In genomic region chr17:77279448-77280303, GRCh38 we compare ENCODE assay signal across 9 cellular contexts.
DNase-seq lines count a peak whose midpoint lies in the region; ATAC-seq, FAIRE-seq and TF ChIP-seq lines count a peak whose summit lies in the region.
"Had no signal": no experiment of that assay in that cellular context is flagged by ENCODE, and none has a peak within 500 bp of the region (broad histone marks: within the 10 kb centered on the region; RNA-seq: fewer than 3 reads in every experiment).

No MANE protein-coding gene starts in this region.

- intact Hi-C loops in activated B cell treated with CpG ODN at 0.5 μM for 24 hours (cut with micrococcal nuclease): loop anchor here (2.0 to 5.0 kb wide), 3 partner anchors 93 to 161 kb away; no protein-coding TSS in a partner anchor

- no peak for DNase-seq in activated T-cell treated with anti-CD3 and anti-CD28 coated beads, Interleukin-2, amount 50 U/mL, for 24 hours
- no peak for DNase-seq in activated T-cell treated with anti-CD3 and anti-CD28 coated beads, Interleukin-2, amount 50 U/mL, for 4 hours
- DNase-seq in activated B cell treated with CpG ODN at 0.5 μM for 24 hours: no peak
- DNase-seq in stimulated activated naive B cell treated with anti-CD40 and anti-IgM and Interleukin-4, amounts not matched to agents 10 μg/mL and 1 μg/mL and 100 μg/mL, for 72 hours: no peak
- no peak for DNase-seq in NCI-H69 (lab: John Stamatoyannopoulos, UW)
- DNase-seq in NOMO-1 treated with DMSO at 0.1 percent for 48 hours (lab: John Stamatoyannopoulos, UW; ENCODE audit: unreplicated experiment): no peak
- no peak for DNase-seq in GM12892 (ENCODE audit: insufficient read length)
- DNase-seq: BE2C had no signal

- POLR2A ChIA-PET in activated B cell treated with CpG ODN at 0.5 μM for 24 hours (lab: Charles Lee): no interaction called here

- no peak for FAIRE-seq in GM12892 (lab: Jason Lieb, UNC)

- H3K27me3 ChIP-seq in iPS-15b (ENCODE audit: control insufficient read depth, insufficient read depth, low read length): peaks cover 18% of the 10 kb centered on the region
- H3K27me3 ChIP-seq: BE2C had no signal

- no peaks in the 10 kb centered on the region for H3K9me3 ChIP-seq in iPS-15b (ENCODE audit: control insufficient read depth, insufficient read depth, low read length)
- H3K9me3 ChIP-seq: BE2C had no signal

- no peaks in the 10 kb centered on the region for H3K9me3 Mint-ChIP-seq in activated T-cell treated with anti-CD3 and anti-CD28 coated beads, Interleukin-2, amount 50 U/mL, for 24 hours
- H3K9me3 Mint-ChIP-seq in activated T-cell treated with anti-CD3 and anti-CD28 coated beads, Interleukin-2, amount 50 U/mL, for 4 hours: no peaks in the 10 kb centered on the region
- no peaks in the 10 kb centered on the region for H3K9me3 Mint-ChIP-seq in activated B cell treated with CpG ODN at 0.5 μM for 24 hours
- H3K9me3 Mint-ChIP-seq in stimulated activated naive B cell treated with anti-CD40 and anti-IgM and Interleukin-4, amounts not matched to agents 10 μg/mL and 1 μg/mL and 100 μg/mL, for 72 hours: no peaks in the 10 kb centered on the region

- H3K4me1 ChIP-seq in iPS-15b (ENCODE audit: control insufficient read depth, insufficient read depth, low read length): peaks cover 8% of the 10 kb centered on the region

- H3K36me3 Mint-ChIP-seq in activated T-cell treated with anti-CD3 and anti-CD28 coated beads, Interleukin-2, amount 50 U/mL, for 24 hours (ENCODE audit: low read depth): no peaks in the 10 kb centered on the region
- no peaks in the 10 kb centered on the region for H3K36me3 Mint-ChIP-seq in activated T-cell treated with anti-CD3 and anti-CD28 coated beads, Interleukin-2, amount 50 U/mL, for 4 hours (ENCODE audit: insufficient read depth)
- peaks cover 3% of the 10 kb centered on the region for H3K36me3 Mint-ChIP-seq in activated B cell treated with CpG ODN at 0.5 μM for 24 hours (ENCODE audit: low read depth)
- peaks cover 8 to 15% of the 10 kb centered on the region in 2 donors for H3K36me3 Mint-ChIP-seq in stimulated activated naive B cell treated with anti-CD40 and anti-IgM and Interleukin-4, amounts not matched to agents 10 μg/mL and 1 μg/mL and 100 μg/mL, for 72 hours

- TF ChIP-seq POLR2A in GM12892 (IDR thresholded peaks at IDR 0.05; ENCODE audit: low read depth, low read length): no peak

- no peak overlapping the region for H3K9ac ChIP-seq in iPS-15b (ENCODE audit: low read depth, low read length)

- CTCF ChIA-PET in activated B cell treated with CpG ODN at 0.5 μM for 24 hours (lab: Charles Lee): interaction anchor here (0.9 to 1.9 kb wide), 4 partner anchors 43 to 215 kb away, joined by 4 to 7 read pairs (median 6); no protein-coding TSS in a partner anchor

- H3K4me3 ChIP-seq in iPS-15b (ENCODE audit: low read depth, low read length): peak overlapping the region; percentile 62

- TF ChIP-seq CTCF in activated B cell treated with CpG ODN at 0.5 μM for 24 hours (IDR thresholded peaks at IDR 0.05): no peak

- peak overlapping the region; percentile 72 for H3K4me3 Mint-ChIP-seq in activated T-cell treated with anti-CD3 and anti-CD28 coated beads, Interleukin-2, amount 50 U/mL, for 24 hours
- H3K4me3 Mint-ChIP-seq in activated T-cell treated with anti-CD3 and anti-CD28 coated beads, Interleukin-2, amount 50 U/mL, for 4 hours: no peak overlapping the region
- peak overlapping the region; percentile 81 for H3K4me3 Mint-ChIP-seq in activated B cell treated with CpG ODN at 0.5 μM for 24 hours
- H3K4me3 Mint-ChIP-seq in stimulated activated naive B cell treated with anti-CD40 and anti-IgM and Interleukin-4, amounts not matched to agents 10 μg/mL and 1 μg/mL and 100 μg/mL, for 72 hours: peak overlapping the region in 1 of 2 donors; percentile 8

- H3K27ac Mint-ChIP-seq in activated T-cell treated with anti-CD3 and anti-CD28 coated beads, Interleukin-2, amount 50 U/mL, for 24 hours: no peak overlapping the region
- H3K27ac Mint-ChIP-seq in activated B cell treated with CpG ODN at 0.5 μM for 24 hours: no peak overlapping the region
- H3K27ac Mint-ChIP-seq in stimulated activated naive B cell treated with anti-CD40 and anti-IgM and Interleukin-4, amounts not matched to agents 10 μg/mL and 1 μg/mL and 100 μg/mL, for 72 hours: peak overlapping the region; percentile 26

- H3K4me1 Mint-ChIP-seq in activated T-cell treated with anti-CD3 and anti-CD28 coated beads, Interleukin-2, amount 50 U/mL, for 24 hours (ENCODE audit: low read depth): peaks cover 17% of the 10 kb centered on the region
- H3K4me1 Mint-ChIP-seq in activated T-cell treated with anti-CD3 and anti-CD28 coated beads, Interleukin-2, amount 50 U/mL, for 4 hours (ENCODE audit: low read depth): peaks cover 15% of the 10 kb centered on the region
- H3K4me1 Mint-ChIP-seq in activated B cell treated with CpG ODN at 0.5 μM for 24 hours: peaks cover 24% of the 10 kb centered on the region
- H3K4me1 Mint-ChIP-seq in stimulated activated naive B cell treated with anti-CD40 and anti-IgM and Interleukin-4, amounts not matched to agents 10 μg/mL and 1 μg/mL and 100 μg/mL, for 72 hours: peaks cover 29 to 39% of the 10 kb centered on the region in 2 donors

- H3K36me3 ChIP-seq in iPS-15b (ENCODE audit: control insufficient read depth, insufficient read depth, low read length): no peaks in the 10 kb centered on the region
- H3K36me3 ChIP-seq: BE2C had no signal

- H3K27me3 Mint-ChIP-seq in activated T-cell treated with anti-CD3 and anti-CD28 coated beads, Interleukin-2, amount 50 U/mL, for 24 hours: peaks cover 32% of the 10 kb centered on the region
- H3K27me3 Mint-ChIP-seq in activated T-cell treated with anti-CD3 and anti-CD28 coated beads, Interleukin-2, amount 50 U/mL, for 4 hours (ENCODE audit: low read depth): peaks cover 24% of the 10 kb centered on the region
- peaks cover 4% of the 10 kb centered on the region for H3K27me3 Mint-ChIP-seq in activated B cell treated with CpG ODN at 0.5 μM for 24 hours
- H3K27me3 Mint-ChIP-seq in stimulated activated naive B cell treated with anti-CD40 and anti-IgM and Interleukin-4, amounts not matched to agents 10 μg/mL and 1 μg/mL and 100 μg/mL, for 72 hours: peaks cover 5 to 24% of the 10 kb centered on the region in 2 donors

- no peak for ATAC-seq in activated T-cell treated with anti-CD3 and anti-CD28 coated beads, Interleukin-2, amount 50 U/mL, for 4 hours
- no peak for ATAC-seq in activated B cell treated with CpG ODN at 0.5 μM for 24 hours (ENCODE audit: low read depth)
- no peak for ATAC-seq in stimulated activated naive B cell treated with anti-CD40 and anti-IgM and Interleukin-4, amounts not matched to agents 10 μg/mL and 1 μg/mL and 100 μg/mL, for 72 hours (replicated peaks)
